In the genomic region with DNA sequence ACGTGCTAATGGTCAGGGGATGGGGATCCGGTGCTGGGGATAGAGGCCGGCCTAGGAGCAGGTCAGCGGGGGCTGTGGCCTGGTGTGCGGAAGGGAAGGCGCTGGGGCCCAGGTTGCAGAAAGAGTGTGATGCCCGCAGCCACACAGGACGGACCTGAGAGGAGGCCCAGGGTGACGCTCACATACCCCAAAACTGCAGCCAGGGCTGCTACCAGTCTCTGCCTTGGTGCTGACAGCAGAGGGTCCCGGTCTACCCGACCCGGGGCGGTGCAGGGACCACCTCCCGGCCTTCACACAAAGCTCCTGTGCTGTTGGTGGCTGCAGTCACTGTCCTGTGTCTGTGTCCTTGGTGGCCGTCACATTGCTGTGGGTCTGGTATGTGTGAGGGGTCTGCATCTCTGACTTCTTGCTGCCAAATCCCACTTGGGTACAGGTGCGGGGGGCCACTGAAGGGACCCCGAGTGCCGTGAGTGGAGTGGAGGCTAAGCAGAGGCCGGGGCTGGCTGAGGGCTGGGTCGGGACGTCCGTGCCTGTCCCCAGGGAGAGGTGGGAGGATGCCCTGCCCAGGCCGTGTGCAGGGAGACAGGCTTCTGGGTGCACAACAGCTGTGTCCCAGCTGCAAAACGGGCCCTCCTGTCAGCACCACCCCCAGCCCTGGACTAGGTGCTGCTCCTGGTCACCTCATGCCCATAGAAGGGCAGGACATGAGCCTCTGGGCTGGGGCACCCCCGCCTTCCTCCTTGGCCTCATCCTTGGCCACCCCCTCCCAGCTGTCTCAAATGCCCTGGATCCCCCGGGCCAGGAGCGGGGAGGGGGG, we compare ENCODE assay signal across 9 cellular contexts. TPM values are rescaled to one million over a fixed set of nuclear protein-coding genes. Genes with fewer than 3 reads are reported as not detected.
A peak's percentile ranks its signal among the peaks of the same experiment; 100 is the strongest.
DNase-seq lines count a peak whose midpoint lies in the region; ATAC-seq and TF ChIP-seq lines count a peak whose summit lies in the region.
"Had no signal": no experiment of that assay in that cellular context is flagged by ENCODE, and none has a peak within 500 bp of the region (broad histone marks: within the 10 kb centered on the region; RNA-seq: fewer than 3 reads in every experiment).

No MANE protein-coding gene starts in this region.

- H3K27me3 ChIP-seq in KMS-11 (ENCODE audit: insufficient read depth, low read depth) (peaks cover 62% of the 10 kb centered on the region), prostate gland (replicated peaks; ENCODE audit: insufficient read depth) (no peaks in the 10 kb centered on the region)

- H3K27ac Mint-ChIP-seq in natural killer cell = peak overlapping the region; percentile 98 to 99

- H4K20me1 ChIP-seq in KMS-11 (ENCODE audit: insufficient read depth) = no peaks in the 10 kb centered on the region

- H3K4me3 ChIP-seq in KMS-11 (IDR thresholded peaks at IDR 0.05; ENCODE audit: insufficient read depth, low read depth, low read length) (no peak overlapping the region), prostate gland (no peak overlapping the region)

- no peak overlapping the region for H3K9ac ChIP-seq in KMS-11

- H3K36me3 Mint-ChIP-seq in natural killer cell = no peaks in the 10 kb centered on the region

- H3K36me3 ChIP-seq in KMS-11 (ENCODE audit: insufficient read depth) (no peaks in the 10 kb centered on the region), prostate gland (no peaks in the 10 kb centered on the region)

- intact Hi-C loops in natural killer cell (cut with micrococcal nuclease) = loop anchor here (5.0 kb wide), 1 partner anchor 282 kb away; a partner anchor contains a TSS
- intact Hi-C loops in prostate gland (cut with DNase I) = no loop called here

- no peaks in the 10 kb centered on the region for H3K9me3 ChIP-seq in prostate gland

- no peak overlapping the region for H2AFZ ChIP-seq in KMS-11 (ENCODE audit: low read depth)

- 91% methylated on average over 22 of the region's 27 CpGs for WGBS in prostate gland

- DNase-seq in natural killer cell = no peak
- no peak for DNase-seq in NCI-H2081 treated with DMSO at 0.1 percent for 48 hours (lab: John Stamatoyannopoulos, UW)
- DNase-seq in prostate gland (ENCODE audit: low spot score) = no peak
- no peak for DNase-seq in D341Med (ENCODE audit: low spot score)
- no peak for DNase-seq in NCI-H1417 treated with DMSO at 0.1 percent for 48 hours (lab: John Stamatoyannopoulos, UW)

- ATAC-seq in GM18498 (IDR thresholded peaks at IDR 0.05; ENCODE audit: unreplicated experiment) = peak; percentile 14
- ATAC-seq in GM21528 (IDR thresholded peaks at IDR 0.05; ENCODE audit: low FRiP score, unreplicated experiment) = peak; percentile 24
- ATAC-seq in natural killer cell = no peak

- H3K79me2 ChIP-seq in KMS-11 (ENCODE audit: insufficient read depth, low read depth) = no peaks in the 10 kb centered on the region

- no peak for TF ChIP-seq POLR2A in prostate gland (IDR thresholded peaks at IDR 0.05)

- peaks cover 41 to 69% of the 10 kb centered on the region in 2 donors for H3K4me1 Mint-ChIP-seq in natural killer cell

- H3K4me3 Mint-ChIP-seq in natural killer cell = peak overlapping the region; percentile 100

- peaks cover 35% of the 10 kb centered on the region for H3K4me1 ChIP-seq in KMS-11 (ENCODE audit: low read depth, poor library complexity, severe bottlenecking)
- H3K4me1 ChIP-seq in prostate gland (replicated peaks) = no peaks in the 10 kb centered on the region

- no peaks in the 10 kb centered on the region for H3K9me3 Mint-ChIP-seq in natural killer cell

- H3K4me2 ChIP-seq in KMS-11 = peak overlapping the region; percentile 42; the same call in 1 of the 2 replicates

- H3K27ac ChIP-seq in KMS-11 = no peak overlapping the region
- no peak overlapping the region for H3K27ac ChIP-seq in prostate gland

- TF ChIP-seq CTCF in KMS-11 (conservative IDR thresholded peaks at IDR 0.05; ENCODE audit: low read depth, low read length) (no peak), natural killer cell (IDR thresholded peaks at IDR 0.05) (no peak), prostate gland (IDR thresholded peaks at IDR 0.05) (no peak)

- no peaks in the 10 kb centered on the region for H3K27me3 Mint-ChIP-seq in natural killer cell (ENCODE audit: low read depth in 2 of 2)

RNA-seq across cellular contexts. Expression of a gene that starts 1.5 kb away (rescaled TPM):
- total RNA-seq in natural killer cell (100 to 1,000 TPM; 487 to 595 (median 536) TPM), prostate gland (10 to 100 TPM in 1 of 2 donors, 1 to 10 TPM in 1; 6.7 to 11.6 TPM)

RNA-seq across cellular contexts. Expression of a gene that starts 15.6 kb away (rescaled TPM):
- total RNA-seq in natural killer cell (1 to 10 TPM; 1.2 to 5.4 (median 3.6) TPM), prostate gland (1 to 10 TPM in 1 of 2 donors, not detected in 1; 5.5 TPM)

RNA-seq across cellular contexts. Expression of a gene that starts 19.6 kb away (rescaled TPM):
- total RNA-seq in natural killer cell = not detected
- 1 to 10 TPM; 1.7 to 4.1 TPM for total RNA-seq in prostate gland
- total RNA-seq: RPMI7951 had no signal

RNA-seq across cellular contexts. Expression of a gene that starts 37.4 kb away (rescaled TPM):
- under 1 TPM in 2 of 3 donors, not detected in 1; 0.14 to 0.32 TPM for total RNA-seq in natural killer cell
- total RNA-seq in prostate gland = under 1 TPM in 1 of 2 donors, not detected in 1; 0.17 TPM
- total RNA-seq: RPMI7951 had no signal

Comparison
In these comparisons a context has a peak if more than half of its experiments do, and no peak if none do; other contexts are left out.
1. ATAC-seq: peak in GM18498 (single experiment) and GM21528 (single experiment); none in natural killer cell (0 of 3).
2. RNA of a gene that starts 1.5 kb away (total RNA-seq): 487 to 595 TPM in natural killer cell; 6.7 to 11.6 TPM in prostate gland; every median in the first group is over 10 times any median in the second.